24 cellular contexts compared by ENCODE assay signal in the genomic region with DNA sequence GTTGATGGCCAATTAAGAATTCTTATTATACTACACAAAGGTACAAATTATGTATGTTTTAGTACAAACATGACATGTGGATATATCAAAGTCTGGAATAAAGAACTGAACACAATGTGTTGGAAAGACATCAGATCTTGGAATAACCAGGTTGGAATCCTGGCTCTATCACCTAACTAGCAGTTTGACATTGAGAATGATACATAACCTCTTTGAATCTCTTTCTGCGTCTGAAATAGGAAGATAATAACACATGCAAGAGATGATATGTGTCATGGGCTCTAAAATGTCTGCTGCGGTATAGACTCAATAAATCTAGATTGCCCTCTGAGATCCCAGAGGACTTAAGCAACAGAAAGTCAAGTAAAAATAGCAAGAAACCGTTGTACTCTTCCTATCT.
"Had no signal": no experiment of that assay in that cellular context is flagged by ENCODE, and none has a peak within 500 bp of the region (broad histone marks: within the 10 kb centered on the region; RNA-seq: fewer than 3 reads in every experiment).

No MANE protein-coding gene starts in this region.

- H3K4me3 ChIP-seq: colonic mucosa, hepatocyte, neural progenitor cell, ovary, smooth muscle cell, suprapubic skin, tibial artery, upper lobe of left lung, uterus had no signal

- DNase-seq: colonic mucosa; effector CD4-positive, alpha-beta T cell; endodermal cell; erythroblast; foreskin melanocyte; head of caudate nucleus; left colon; left ventricle myocardium superior; mesendoderm; naive thymus-derived CD4-positive, alpha-beta T cell; nucleus accumbens; ovary; right cardiac atrium; stimulated activated CD4-positive, alpha-beta T cell treated with anti-CD3 and anti-CD28 coated beads, Interleukin-4, amount 100 ng/mL, for 1 hour; stimulated activated CD8-positive, alpha-beta memory T cell treated with anti-CD3 and anti-CD28 coated beads, Interleukin-4, amount 100 ng/mL, for 48 hours; stimulated activated naive CD8-positive, alpha-beta T cell treated with anti-CD3 and anti-CD28 coated beads, Interleukin-15, Interleukin-2, amounts not matched to agents 100 U/mL and 50 U/mL, for 24 hours; tibial artery; upper lobe of left lung; uterus had no signal

- H3K9me3 ChIP-seq: colonic mucosa, ovary, suprapubic skin, tibial artery, upper lobe of left lung, uterus had no signal

- H3K27me3 ChIP-seq: colonic mucosa, hepatocyte, neural progenitor cell, ovary, suprapubic skin, tibial artery, upper lobe of left lung, uterus had no signal

- ATAC-seq: left colon; left ventricle myocardium superior; naive thymus-derived CD4-positive, alpha-beta T cell; right cardiac atrium; stimulated activated effector memory CD8-positive, alpha-beta T cell treated with anti-CD3 and anti-CD28 coated beads, Interleukin-12 subunit alpha, Interleukin-12 subunit beta, amount 100 ng/mL, for 72 hours; stimulated activated naive CD8-positive, alpha-beta T cell treated with anti-CD3 and anti-CD28 coated beads, Interleukin-15, Interleukin-2, amounts not matched to agents 100 U/mL and 50 U/mL, for 24 hours had no signal

- H3K4me1 ChIP-seq: colonic mucosa, suprapubic skin, upper lobe of left lung had no signal

- H3K36me3 ChIP-seq: colonic mucosa, neural progenitor cell, ovary, suprapubic skin, tibial artery, upper lobe of left lung, uterus had no signal

- H3K27ac ChIP-seq: colonic mucosa, hepatocyte, neural progenitor cell, ovary, suprapubic skin, tibial artery, upper lobe of left lung, uterus had no signal
